ENCODE assay signal across 10 cellular contexts in the genomic region with DNA sequence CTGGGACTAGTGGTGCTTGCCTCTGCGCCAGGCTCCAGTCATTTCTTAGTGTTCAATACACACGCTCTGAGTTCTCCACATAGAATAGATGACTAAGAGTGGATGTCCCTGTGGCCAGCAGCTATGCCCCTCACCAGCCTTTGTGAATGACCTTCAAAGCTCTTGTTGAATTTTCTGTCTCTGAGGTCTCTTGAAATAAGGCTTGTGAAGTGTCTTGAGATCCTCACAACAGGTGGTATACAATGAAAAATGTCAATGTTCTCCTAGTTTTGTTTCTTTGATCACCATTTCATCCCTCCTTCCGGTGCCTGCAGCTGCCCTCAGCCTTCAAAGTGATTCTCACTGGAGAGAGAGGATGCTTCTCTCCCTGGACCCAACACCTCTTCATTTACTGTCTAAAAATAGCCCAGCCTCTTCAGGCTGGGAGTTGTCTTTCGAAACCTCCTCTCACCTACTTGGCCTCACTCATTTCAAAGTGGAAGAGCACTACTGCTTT. TPM values are rescaled to one million over a fixed set of nuclear protein-coding genes. Genes with fewer than 3 reads are reported as not detected.
A peak's percentile ranks its signal among the peaks of the same experiment; 100 is the strongest.
DNase-seq lines count a peak whose midpoint lies in the region; ATAC-seq and TF ChIP-seq lines count a peak whose summit lies in the region.
"Had no signal": no experiment of that assay in that cellular context is flagged by ENCODE, and none has a peak within 500 bp of the region (broad histone marks: within the 10 kb centered on the region; RNA-seq: fewer than 3 reads in every experiment).

No MANE protein-coding gene starts in this region.

- H3K27ac Mint-ChIP-seq in activated CD4-positive, alpha-beta T cell treated with anti-CD3 and anti-CD28 coated beads, Interleukin-2, amount 10 ng/mL, durations not matched to agents 24 days and 14 days = peak overlapping the region; percentile 41
- H3K27ac Mint-ChIP-seq in activated CD4-positive, alpha-beta memory T cell treated with anti-CD3 and anti-CD28 coated beads, Interleukin-2, amount 10 ng/mL, durations not matched to agents 7 days and 5 days = peak overlapping the region; percentile 37
- peak overlapping the region; percentile 2 to 90 for H3K27ac Mint-ChIP-seq in stimulated activated naive CD8-positive, alpha-beta T cell treated with anti-CD3 and anti-CD28 coated beads, Interleukin-15, amount 100 ng/mL, for 72 hours

- no peak overlapping the region for H3K4me3 ChIP-seq in heart right ventricle

- no peaks in the 10 kb centered on the region for H3K27me3 ChIP-seq in heart right ventricle

- POLR2A ChIA-PET in activated CD4-positive, alpha-beta memory T cell treated with anti-CD3 and anti-CD28 coated beads, Interleukin-2, amount 10 ng/mL, durations not matched to agents 7 days and 5 days (lab: Charles Lee) = interaction anchor here (0.9 to 1.5 kb wide), 3 partner anchors 10 to 116 kb away, joined by 3 to 7 read pairs (median 3); no protein-coding TSS in a partner anchor

- no peaks in the 10 kb centered on the region for H3K9me3 ChIP-seq in heart right ventricle

- intact Hi-C loops in activated CD4-positive, alpha-beta T cell treated with anti-CD3 and anti-CD28 coated beads, Interleukin-2, amount 10 ng/mL, durations not matched to agents 24 days and 14 days (cut with micrococcal nuclease) = no loop called here
- intact Hi-C loops in heart right ventricle (cut with DNase I) = loop anchor here in 1 of 10 donors (10.0 kb wide), 2 partner anchors 115 to 195 kb away; a partner anchor contains a TSS

- no peak for TF ChIP-seq CTCF in heart right ventricle (IDR thresholded peaks at IDR 0.05)

- H3K27ac ChIP-seq in heart right ventricle = peak overlapping the region in 5 of 10 donors; percentile 2 to 45 (median 27)

- peaks cover 60% of the 10 kb centered on the region for H3K4me1 Mint-ChIP-seq in activated CD4-positive, alpha-beta T cell treated with anti-CD3 and anti-CD28 coated beads, Interleukin-2, amount 10 ng/mL, durations not matched to agents 24 days and 14 days
- H3K4me1 Mint-ChIP-seq in activated CD4-positive, alpha-beta memory T cell treated with anti-CD3 and anti-CD28 coated beads, Interleukin-2, amount 10 ng/mL, durations not matched to agents 7 days and 5 days = peaks cover 64% of the 10 kb centered on the region
- peaks cover 72% of the 10 kb centered on the region for H3K4me1 Mint-ChIP-seq in stimulated activated naive CD8-positive, alpha-beta T cell treated with anti-CD3 and anti-CD28 coated beads, Interleukin-15, amount 100 ng/mL, for 72 hours

- peaks cover 8% of the 10 kb centered on the region for H3K36me3 Mint-ChIP-seq in activated CD4-positive, alpha-beta T cell treated with anti-CD3 and anti-CD28 coated beads, Interleukin-2, amount 10 ng/mL, durations not matched to agents 24 days and 14 days (ENCODE audit: low read depth)
- H3K36me3 Mint-ChIP-seq in activated CD4-positive, alpha-beta memory T cell treated with anti-CD3 and anti-CD28 coated beads, Interleukin-2, amount 10 ng/mL, durations not matched to agents 7 days and 5 days (ENCODE audit: low read depth) = peaks cover 22% of the 10 kb centered on the region

- CTCF ChIA-PET in activated CD4-positive, alpha-beta memory T cell treated with anti-CD3 and anti-CD28 coated beads, Interleukin-2, amount 10 ng/mL, durations not matched to agents 7 days and 5 days (lab: Charles Lee) = interaction anchor here (0.6 to 11.6 kb wide), 2 partner anchors 32 to 685 kb away, joined by 6 to 270 read pairs; no protein-coding TSS in a partner anchor

- no peaks in the 10 kb centered on the region for H3K9me3 Mint-ChIP-seq in activated CD4-positive, alpha-beta T cell treated with anti-CD3 and anti-CD28 coated beads, Interleukin-2, amount 10 ng/mL, durations not matched to agents 24 days and 14 days
- peaks cover 3% of the 10 kb centered on the region for H3K9me3 Mint-ChIP-seq in activated CD4-positive, alpha-beta memory T cell treated with anti-CD3 and anti-CD28 coated beads, Interleukin-2, amount 10 ng/mL, durations not matched to agents 7 days and 5 days
- no peaks in the 10 kb centered on the region for H3K9me3 Mint-ChIP-seq in stimulated activated naive CD8-positive, alpha-beta T cell treated with anti-CD3 and anti-CD28 coated beads, Interleukin-15, amount 100 ng/mL, for 72 hours

- peak overlapping the region; percentile 1 for H3K4me3 Mint-ChIP-seq in activated CD4-positive, alpha-beta T cell treated with anti-CD3 and anti-CD28 coated beads, Interleukin-2, amount 10 ng/mL, durations not matched to agents 24 days and 14 days
- no peak overlapping the region for H3K4me3 Mint-ChIP-seq in activated CD4-positive, alpha-beta memory T cell treated with anti-CD3 and anti-CD28 coated beads, Interleukin-2, amount 10 ng/mL, durations not matched to agents 7 days and 5 days
- H3K4me3 Mint-ChIP-seq in stimulated activated naive CD8-positive, alpha-beta T cell treated with anti-CD3 and anti-CD28 coated beads, Interleukin-15, amount 100 ng/mL, for 72 hours = no peak overlapping the region

- WGBS in heart right ventricle, 2 donors = 64 to 67% methylated on average over 4 of the region's 4 CpGs

- ATAC-seq in heart right ventricle = peak in 5 of 8 donors; percentile 40 to 78 (median 77)
- ATAC-seq in stimulated activated naive CD8-positive, alpha-beta T cell treated with anti-CD3 and anti-CD28 coated beads, Interleukin-15, amount 100 ng/mL, for 72 hours = no peak
- ATAC-seq in GM19324 (IDR thresholded peaks at IDR 0.05; ENCODE audit: low FRiP score, unreplicated experiment) = no peak

- DNase-seq in activated CD4-positive, alpha-beta T cell treated with anti-CD3 and anti-CD28 coated beads, Interleukin-2, amount 10 ng/mL, durations not matched to agents 24 days and 14 days = no peak
- no peak for DNase-seq in activated CD4-positive, alpha-beta T cell treated with anti-CD3 and anti-CD28 coated beads, Interleukin-2, amount 50 U/mL, for 4 hours
- no peak for DNase-seq in activated CD4-positive, alpha-beta memory T cell treated with anti-CD3 and anti-CD28 coated beads, Interleukin-2, amount 10 ng/mL, durations not matched to agents 7 days and 5 days
- no peak for DNase-seq in heart right ventricle
- no peak for DNase-seq in stimulated activated naive CD8-positive, alpha-beta T cell treated with anti-CD3 and anti-CD28 coated beads, Interleukin-15, amount 100 ng/mL, for 72 hours
- no peak for DNase-seq in HUDEP-2 (lab: John Stamatoyannopoulos, UW; ENCODE audit: unreplicated experiment in 76 of 76)
- no peak for DNase-seq in SIG-M5 (lab: John Stamatoyannopoulos, UW)
- DNase-seq: ACHN; stimulated activated CD4-positive, alpha-beta T cell treated with anti-CD3 and anti-CD28 coated beads, Interleukin-2, amount 100 ng/mL, for 48 hours had no signal

- H3K4me1 ChIP-seq in heart right ventricle = peaks cover 6 to 63% (median 46%) of the 10 kb centered on the region in 9 donors

- H3K36me3 ChIP-seq in heart right ventricle = peaks cover 0 to 3% (median 0%) of the 10 kb centered on the region in 9 donors

- H3K27me3 Mint-ChIP-seq in activated CD4-positive, alpha-beta T cell treated with anti-CD3 and anti-CD28 coated beads, Interleukin-2, amount 10 ng/mL, durations not matched to agents 24 days and 14 days = no peaks in the 10 kb centered on the region
- no peaks in the 10 kb centered on the region for H3K27me3 Mint-ChIP-seq in activated CD4-positive, alpha-beta memory T cell treated with anti-CD3 and anti-CD28 coated beads, Interleukin-2, amount 10 ng/mL, durations not matched to agents 7 days and 5 days
- no peaks in the 10 kb centered on the region for H3K27me3 Mint-ChIP-seq in stimulated activated naive CD8-positive, alpha-beta T cell treated with anti-CD3 and anti-CD28 coated beads, Interleukin-15, amount 100 ng/mL, for 72 hours

RNA-seq across cellular contexts. Expression of a gene that starts 5.4 kb away (rescaled TPM):
- 24.8 and 27.1 TPM in 2 replicates for total RNA-seq in activated CD4-positive, alpha-beta T cell treated with anti-CD3 and anti-CD28 coated beads, Interleukin-2, amount 10 ng/mL, durations not matched to agents 24 days and 14 days
- 10 to 100 TPM; 28.9 to 31.6 TPM for total RNA-seq in activated CD4-positive, alpha-beta memory T cell treated with anti-CD3 and anti-CD28 coated beads, Interleukin-2, amount 10 ng/mL, durations not matched to agents 7 days and 5 days
- total RNA-seq in heart right ventricle = 10 to 100 TPM in 9 of 10 donors, 1 to 10 TPM in 1; 8.3 to 17.0 (median 13.3) TPM
- polyA plus RNA-seq in heart right ventricle = 10 to 100 TPM in 1 of 2 donors, 1 to 10 TPM in 1; 3.4 to 27.2 TPM

RNA-seq across cellular contexts. Expression of a gene that starts 48.2 kb away (rescaled TPM):
- total RNA-seq in activated CD4-positive, alpha-beta T cell treated with anti-CD3 and anti-CD28 coated beads, Interleukin-2, amount 10 ng/mL, durations not matched to agents 24 days and 14 days = 18.3 and 20.1 TPM in 2 replicates
- 10 to 100 TPM; 18.2 to 22.4 TPM for total RNA-seq in activated CD4-positive, alpha-beta memory T cell treated with anti-CD3 and anti-CD28 coated beads, Interleukin-2, amount 10 ng/mL, durations not matched to agents 7 days and 5 days
- total RNA-seq in heart right ventricle = 10 to 100 TPM; 11.0 to 20.9 (median 12.9) TPM
- 10 to 100 TPM in 1 of 2 donors, 1 to 10 TPM in 1; 8.6 to 23.0 TPM for polyA plus RNA-seq in heart right ventricle

RNA-seq across cellular contexts. Expression of a gene that starts 58.9 kb away (rescaled TPM):
- total RNA-seq in activated CD4-positive, alpha-beta T cell treated with anti-CD3 and anti-CD28 coated beads, Interleukin-2, amount 10 ng/mL, durations not matched to agents 24 days and 14 days = 8.5 and 8.8 TPM in 2 replicates
- 1 to 10 TPM; 6.0 to 6.8 TPM for total RNA-seq in activated CD4-positive, alpha-beta memory T cell treated with anti-CD3 and anti-CD28 coated beads, Interleukin-2, amount 10 ng/mL, durations not matched to agents 7 days and 5 days
- 1 to 10 TPM; 1.6 to 6.7 (median 3.2) TPM for total RNA-seq in heart right ventricle
- polyA plus RNA-seq in heart right ventricle = 10 to 100 TPM in 1 of 2 donors, 1 to 10 TPM in 1; 2.7 to 16.0 TPM

Comparison
In these comparisons a context has a peak if more than half of its experiments do, and no peak if none do; other contexts are left out.
1. ATAC-seq: peak in heart right ventricle (5 of 8); none in stimulated activated naive CD8-positive, alpha-beta T cell treated with anti-CD3 and anti-CD28 coated beads, Interleukin-15, amount 100 ng/mL, for 72 hours (single experiment) and GM19324 (single experiment).
2. Peak in every context shown above with its lines, with median percentiles within 50 percentile points of each other: H3K27ac Mint-ChIP-seq.